In the genomic region with DNA sequence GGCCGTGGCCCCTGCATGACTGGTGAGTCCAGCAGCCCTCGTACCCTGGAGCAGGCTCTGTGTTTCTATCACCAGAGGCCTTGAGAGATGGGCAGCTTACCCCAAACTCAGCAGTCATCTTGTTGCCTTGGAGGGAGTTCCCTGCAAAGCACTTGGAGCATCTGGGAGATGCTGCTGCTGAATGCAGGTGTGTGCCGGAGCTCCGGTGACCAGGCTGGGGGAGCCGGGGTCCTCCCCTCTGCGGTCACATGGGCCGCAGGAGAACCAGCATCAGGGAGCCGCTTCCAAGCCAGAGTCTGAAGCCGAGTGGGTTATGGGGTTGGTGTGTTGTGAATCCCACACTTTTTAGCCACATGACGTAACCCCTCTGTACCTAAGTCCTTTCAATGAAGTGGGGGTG, we compare ENCODE assay signal across 15 cellular contexts.
DNase-seq lines count a peak whose midpoint lies in the region; ATAC-seq and TF ChIP-seq lines count a peak whose summit lies in the region.
"Had no signal": no experiment of that assay in that cellular context is flagged by ENCODE, and none has a peak within 500 bp of the region (broad histone marks: within the 10 kb centered on the region; RNA-seq: fewer than 3 reads in every experiment).

No MANE protein-coding gene starts in this region.

- no peaks in the 10 kb centered on the region for H3K4me1 Mint-ChIP-seq in activated naive CD4-positive, alpha-beta T cell treated with anti-CD3 and anti-CD28 coated beads, Interleukin-2, amount 10 ng/mL, durations not matched to agents 7 days and 5 days
- H3K4me1 Mint-ChIP-seq in GM23338 = no peaks in the 10 kb centered on the region
- H3K4me1 Mint-ChIP-seq in glutamatergic neuron (ENCODE audit: low read depth, unreplicated experiment) = no peaks in the 10 kb centered on the region
- H3K4me1 Mint-ChIP-seq: CD14-positive monocyte; CD4-positive, alpha-beta memory T cell had no signal

- 87 to 93% (median 90%) methylated on average over 6 to 10 of the region's 10 CpGs; no CpG with 5 or more reads in 1 of the 5 donors for WGBS in spleen, 5 donors

- intact Hi-C loops in spleen (cut with DNase I; ENCODE audit: low total_unique reads) = no loop called here

- no peak overlapping the region for H3K27ac Mint-ChIP-seq in activated naive CD4-positive, alpha-beta T cell treated with anti-CD3 and anti-CD28 coated beads, Interleukin-2, amount 10 ng/mL, durations not matched to agents 7 days and 5 days
- no peak overlapping the region for H3K27ac Mint-ChIP-seq in activated naive CD4-positive, alpha-beta T cell treated with anti-CD3 and anti-CD28 coated beads, Interleukin-2, amount 50 U/mL, for 72 hours
- H3K27ac Mint-ChIP-seq in GM23338 (no peak overlapping the region), glutamatergic neuron (ENCODE audit: unreplicated experiment) (no peak overlapping the region)
- H3K27ac Mint-ChIP-seq: CD4-positive, alpha-beta memory T cell had no signal

- H3K27me3 ChIP-seq in GM23338 (ENCODE audit: insufficient read depth) (no peaks in the 10 kb centered on the region), spleen (replicated peaks in 1 of 7) (peaks cover 0 to 39% (median 0%) of the 10 kb centered on the region in 7 donors)
- H3K27me3 ChIP-seq: BLaER1 had no signal

- H3K36me3 ChIP-seq in GM23338 (ENCODE audit: insufficient read depth) (no peaks in the 10 kb centered on the region), spleen (no peaks in the 10 kb centered on the region)
- H3K36me3 ChIP-seq: BLaER1 had no signal

- no peak overlapping the region for H3K4me2 ChIP-seq in GM23338
- H3K4me2 ChIP-seq: BLaER1 had no signal

- H3K27ac ChIP-seq in GM23338 (ENCODE audit: low read depth) (no peak overlapping the region), spleen (no peak overlapping the region), RWPE1 (no peak overlapping the region)
- H3K27ac ChIP-seq: BLaER1, HL-60 had no signal

- CTCF ChIA-PET in activated naive CD4-positive, alpha-beta T cell treated with anti-CD3 and anti-CD28 coated beads, Interleukin-2, amount 10 ng/mL, durations not matched to agents 7 days and 5 days (lab: Charles Lee) = interaction anchor here (2.9 kb wide), 1 partner anchor 335 kb away, joined by 14 read pairs; no protein-coding TSS in a partner anchor
- CTCF ChIA-PET in RWPE1 (lab: Yijun Ruan, JAX) = no interaction called here

- H3K79me2 ChIP-seq in GM23338 (replicated peaks; ENCODE audit: insufficient read depth) = no peaks in the 10 kb centered on the region

- H3K9me2 ChIP-seq in GM23338 (ENCODE audit: insufficient read depth) = no peaks in the 10 kb centered on the region

- no peak for TF ChIP-seq POLR2A in spleen (IDR thresholded peaks at IDR 0.05)

- no peaks in the 10 kb centered on the region for H3K36me3 Mint-ChIP-seq in activated naive CD4-positive, alpha-beta T cell treated with anti-CD3 and anti-CD28 coated beads, Interleukin-2, amount 10 ng/mL, durations not matched to agents 7 days and 5 days
- H3K36me3 Mint-ChIP-seq in activated naive CD4-positive, alpha-beta T cell treated with anti-CD3 and anti-CD28 coated beads, Interleukin-2, amount 50 U/mL, for 72 hours = no peaks in the 10 kb centered on the region
- H3K36me3 Mint-ChIP-seq in GM23338 (ENCODE audit: low read depth) = no peaks in the 10 kb centered on the region; the same call in 2 of the 3 replicates
- H3K36me3 Mint-ChIP-seq in glutamatergic neuron (ENCODE audit: unreplicated experiment) = no peaks in the 10 kb centered on the region
- H3K36me3 Mint-ChIP-seq: CD14-positive monocyte; CD4-positive, alpha-beta memory T cell had no signal

- H2AFZ ChIP-seq in GM23338 = 0 out of 2 replicates have a peak overlapping the region, but pooled peaks have one; percentile 28

- peak; percentile 18 for DNase-seq in activated naive CD4-positive, alpha-beta T cell treated with anti-CD3 and anti-CD28 coated beads, Interleukin-2, amount 10 ng/mL, durations not matched to agents 7 days and 5 days
- no peak for DNase-seq in activated naive CD4-positive, alpha-beta T cell treated with anti-CD3 and anti-CD28 coated beads, Interleukin-2, amount 50 U/mL, for 72 hours (ENCODE audit: low spot score in 2 of 2)
- DNase-seq in GM23338 (ENCODE audit: low spot score) = no peak
- DNase-seq in glutamatergic neuron = peak; percentile 5
- DNase-seq in spleen = peak; percentile 43
- no peak for DNase-seq in RWPE1 (ENCODE audit: low spot score)
- no peak for DNase-seq in MV-4-11 (lab: John Stamatoyannopoulos, UW)
- DNase-seq: CD4-positive, alpha-beta memory T cell; EL; HCEC 1CT had no signal

- no peak for ATAC-seq in activated naive CD4-positive, alpha-beta T cell treated with anti-CD3 and anti-CD28 coated beads, Interleukin-2, amount 50 U/mL, for 72 hours
- ATAC-seq in GM23338 (no peak), HG02981 (IDR thresholded peaks at IDR 0.05; ENCODE audit: unreplicated experiment) (no peak)
- ATAC-seq: GM12878 had no signal

- H3K4me1 ChIP-seq in GM23338 (ENCODE audit: insufficient read depth) = no peaks in the 10 kb centered on the region
- no peaks in the 10 kb centered on the region for H3K4me1 ChIP-seq in spleen

- no peaks in the 10 kb centered on the region for H3K9me3 Mint-ChIP-seq in activated naive CD4-positive, alpha-beta T cell treated with anti-CD3 and anti-CD28 coated beads, Interleukin-2, amount 10 ng/mL, durations not matched to agents 7 days and 5 days
- H3K9me3 Mint-ChIP-seq in activated naive CD4-positive, alpha-beta T cell treated with anti-CD3 and anti-CD28 coated beads, Interleukin-2, amount 50 U/mL, for 72 hours = no peaks in the 10 kb centered on the region
- peaks cover 4% of the 10 kb centered on the region; the same call in 2 of the 3 replicates for H3K9me3 Mint-ChIP-seq in GM23338
- peaks cover 1% of the 10 kb centered on the region for H3K9me3 Mint-ChIP-seq in glutamatergic neuron (ENCODE audit: unreplicated experiment)

- POLR2A ChIA-PET in RWPE1 (lab: Yijun Ruan, JAX; ENCODE audit: low non-redundant PET) = no interaction called here

- H3F3A ChIP-seq in GM23338 (replicated peaks; ENCODE audit: low read depth) = no peaks in the 10 kb centered on the region

- no peak for TF ChIP-seq CTCF in GM23338 (conservative IDR thresholded peaks at IDR 0.05; ENCODE audit: low read depth in 2 of 2)
- no peak for TF ChIP-seq CTCF in glutamatergic neuron (IDR thresholded peaks at IDR 0.05; ENCODE audit: partially characterized antibody, unreplicated experiment)
- TF ChIP-seq CTCF in spleen (IDR thresholded peaks at IDR 0.05 in 8 of 11, conservative IDR thresholded peaks at IDR 0.05 in 3 of 11) = no peak
- TF ChIP-seq CTCF in RWPE1 (conservative IDR thresholded peaks at IDR 0.05; ENCODE audit: low read depth) = no peak

- no peaks in the 10 kb centered on the region for H4K20me1 ChIP-seq in GM23338 (replicated peaks; ENCODE audit: insufficient read depth)
- H4K20me1 ChIP-seq: BLaER1 had no signal

- no peak overlapping the region for H3K4me3 Mint-ChIP-seq in activated naive CD4-positive, alpha-beta T cell treated with anti-CD3 and anti-CD28 coated beads, Interleukin-2, amount 10 ng/mL, durations not matched to agents 7 days and 5 days
- H3K4me3 Mint-ChIP-seq in GM23338 (no peak overlapping the region), glutamatergic neuron (ENCODE audit: unreplicated experiment) (no peak overlapping the region)
- H3K4me3 Mint-ChIP-seq: CD14-positive monocyte; CD4-positive, alpha-beta memory T cell had no signal

- no peak overlapping the region for H3K4me3 ChIP-seq in GM23338
- no peak overlapping the region for H3K4me3 ChIP-seq in spleen
- H3K4me3 ChIP-seq: BLaER1, GM12878 had no signal

- H3K27me3 Mint-ChIP-seq in activated naive CD4-positive, alpha-beta T cell treated with anti-CD3 and anti-CD28 coated beads, Interleukin-2, amount 10 ng/mL, durations not matched to agents 7 days and 5 days = peaks cover 9% of the 10 kb centered on the region
- H3K27me3 Mint-ChIP-seq in GM23338 (ENCODE audit: insufficient read depth, low read depth, poor library complexity) (peaks cover 19% of the 10 kb centered on the region), glutamatergic neuron (ENCODE audit: unreplicated experiment) (peaks cover 5% of the 10 kb centered on the region)

- H3K9me3 ChIP-seq in spleen = no peaks in the 10 kb centered on the region
- H3K9me3 ChIP-seq: BLaER1 had no signal

TF ChIP-seq in GM23338, 12 proteins besides CTCF, POLR2A, EP300 and RAD21 (continues in another document):
- TF ChIP-seq STAT1 (IDR thresholded peaks at IDR 0.05; ENCODE audit: unreplicated experiment) (no peak), ZNF331 (CRISPR knock-in tag; IDR thresholded peaks at IDR 0.05; ENCODE audit: low read depth) (no peak), EZH2phosphoT487 (IDR thresholded peaks at IDR 0.05; ENCODE audit: unreplicated experiment) (no peak), ZNF114 (CRISPR knock-in tag; IDR thresholded peaks at IDR 0.05) (no peak), NANOG (IDR thresholded peaks at IDR 0.05; ENCODE audit: borderline replicate concordance) (no peak), POLR2AphosphoS5 (IDR thresholded peaks at IDR 0.05; ENCODE audit: low read depth) (no peak), ETS1 (IDR thresholded peaks at IDR 0.05) (no peak)

Comparison
In these comparisons a context has a peak if more than half of its experiments do, and no peak if none do; other contexts are left out.
1. DNase-seq: peak in activated naive CD4-positive, alpha-beta T cell treated with anti-CD3 and anti-CD28 coated beads, Interleukin-2, amount 10 ng/mL, durations not matched to agents 7 days and 5 days (single experiment), glutamatergic neuron (single experiment) and spleen (single experiment); none in activated naive CD4-positive, alpha-beta T cell treated with anti-CD3 and anti-CD28 coated beads, Interleukin-2, amount 50 U/mL, for 72 hours (0 of 2), GM23338 (single experiment), RWPE1 (single experiment) and MV-4-11 (single experiment).